ENCODE assay signal across 16 cellular contexts in genomic region chr3:44041726-44042125, GRCh38.
A peak's percentile ranks its signal among the peaks of the same experiment; 100 is the strongest.
DNase-seq lines count a peak whose midpoint lies in the region; ATAC-seq, FAIRE-seq and TF ChIP-seq lines count a peak whose summit lies in the region.
"Had no signal": no experiment of that assay in that cellular context is flagged by ENCODE, and none has a peak within 500 bp of the region (broad histone marks: within the 10 kb centered on the region; RNA-seq: fewer than 3 reads in every experiment).

No MANE protein-coding gene starts in this region.

- CTCF ChIA-PET in activated B cell treated with CpG ODN at 0.5 μM for 24 hours (lab: Charles Lee): interaction anchor here (0.6 to 1.5 kb wide), 3 partner anchors 35 to 1997 kb away, joined by 3 read pairs; no protein-coding TSS in a partner anchor

- peak; percentile 33 for ATAC-seq in HG02870 (IDR thresholded peaks at IDR 0.05; ENCODE audit: unreplicated experiment)
- ATAC-seq in activated B cell treated with CpG ODN at 0.5 μM for 24 hours (ENCODE audit: low read depth): no peak
- ATAC-seq in stimulated activated naive B cell treated with anti-CD40 and anti-IgM and Interleukin-4, amounts not matched to agents 10 μg/mL and 1 μg/mL and 100 μg/mL, for 72 hours (replicated peaks): peak in 1 of 2 donors; percentile 33
- ATAC-seq: GM23338 had no signal

- H3K9me3 Mint-ChIP-seq in activated B cell treated with CpG ODN at 0.5 μM for 24 hours: no peaks in the 10 kb centered on the region
- H3K9me3 Mint-ChIP-seq in stimulated activated naive B cell treated with anti-CD40 and anti-IgM and Interleukin-4, amounts not matched to agents 10 μg/mL and 1 μg/mL and 100 μg/mL, for 72 hours: no peaks in the 10 kb centered on the region
- H3K9me3 Mint-ChIP-seq: CD4-positive, alpha-beta memory T cell had no signal

- no peak for TF ChIP-seq POLR2A in GM12891 (IDR thresholded peaks at IDR 0.05; ENCODE audit: low read depth, low read length)

- H3K27me3 Mint-ChIP-seq in activated B cell treated with CpG ODN at 0.5 μM for 24 hours: no peaks in the 10 kb centered on the region
- H3K27me3 Mint-ChIP-seq in stimulated activated naive B cell treated with anti-CD40 and anti-IgM and Interleukin-4, amounts not matched to agents 10 μg/mL and 1 μg/mL and 100 μg/mL, for 72 hours: peaks cover 6 to 7% of the 10 kb centered on the region in 2 donors

- DNase-seq in GM12891 (ENCODE audit: insufficient read length, low spot score): no peak
- DNase-seq in activated B cell treated with CpG ODN at 0.5 μM for 24 hours: no peak
- no peak for DNase-seq in stimulated activated naive B cell treated with anti-CD40 and anti-IgM and Interleukin-4, amounts not matched to agents 10 μg/mL and 1 μg/mL and 100 μg/mL, for 72 hours
- DNase-seq in C1 segment of cervical spinal cord (lab: John Stamatoyannopoulos, UW): no peak
- DNase-seq in NCI-H128 (lab: John Stamatoyannopoulos, UW; ENCODE audit: unreplicated experiment): no peak
- DNase-seq in NCI-H2081 (lab: John Stamatoyannopoulos, UW): no peak
- DNase-seq: ACHN; CD4-positive, alpha-beta memory T cell; DMS153; DND-41; GDM1; H9; Kasumi-1; KBM-7 had no signal

- no peaks in the 10 kb centered on the region for H3K36me3 Mint-ChIP-seq in activated B cell treated with CpG ODN at 0.5 μM for 24 hours (ENCODE audit: low read depth)
- no peaks in the 10 kb centered on the region for H3K36me3 Mint-ChIP-seq in stimulated activated naive B cell treated with anti-CD40 and anti-IgM and Interleukin-4, amounts not matched to agents 10 μg/mL and 1 μg/mL and 100 μg/mL, for 72 hours
- H3K36me3 Mint-ChIP-seq: CD4-positive, alpha-beta memory T cell had no signal

- H3K4me3 Mint-ChIP-seq in activated B cell treated with CpG ODN at 0.5 μM for 24 hours: no peak overlapping the region
- H3K4me3 Mint-ChIP-seq in stimulated activated naive B cell treated with anti-CD40 and anti-IgM and Interleukin-4, amounts not matched to agents 10 μg/mL and 1 μg/mL and 100 μg/mL, for 72 hours: no peak overlapping the region
- H3K4me3 Mint-ChIP-seq: CD4-positive, alpha-beta memory T cell; GM23338; H9 had no signal

- intact Hi-C loops in activated B cell treated with CpG ODN at 0.5 μM for 24 hours (cut with micrococcal nuclease): no loop called here

- no peak for TF ChIP-seq CTCF in activated B cell treated with CpG ODN at 0.5 μM for 24 hours (IDR thresholded peaks at IDR 0.05)

- POLR2A ChIA-PET in activated B cell treated with CpG ODN at 0.5 μM for 24 hours (lab: Charles Lee): no interaction called here

- FAIRE-seq in GM12891 (lab: Jason Lieb, UNC): peak; percentile 90

- peaks cover 50% of the 10 kb centered on the region for H3K4me1 Mint-ChIP-seq in activated B cell treated with CpG ODN at 0.5 μM for 24 hours
- peaks cover 31 to 49% of the 10 kb centered on the region in 2 donors for H3K4me1 Mint-ChIP-seq in stimulated activated naive B cell treated with anti-CD40 and anti-IgM and Interleukin-4, amounts not matched to agents 10 μg/mL and 1 μg/mL and 100 μg/mL, for 72 hours
- H3K4me1 Mint-ChIP-seq: CD4-positive, alpha-beta memory T cell; GM23338; H9 had no signal

- H3K27ac Mint-ChIP-seq in activated B cell treated with CpG ODN at 0.5 μM for 24 hours: peak overlapping the region; percentile 38
- peak overlapping the region; percentile 25 for H3K27ac Mint-ChIP-seq in stimulated activated naive B cell treated with anti-CD40 and anti-IgM and Interleukin-4, amounts not matched to agents 10 μg/mL and 1 μg/mL and 100 μg/mL, for 72 hours
- H3K27ac Mint-ChIP-seq: GM23338, H9 had no signal

TF ChIP-seq in GM12891, 5 proteins besides CTCF, POLR2A, EP300 and RAD21:
- TF ChIP-seq TAF1 (IDR thresholded peaks at IDR 0.05; ENCODE audit: low read depth, low read length): no peak
- TF ChIP-seq SPI1 (IDR thresholded peaks at IDR 0.05; ENCODE audit: low read depth, low read length): peak; percentile 49
TF ChIP-seq in GM12891: peak in this region for 1.
